21 cellular contexts compared by ENCODE assay signal in the genomic region with DNA sequence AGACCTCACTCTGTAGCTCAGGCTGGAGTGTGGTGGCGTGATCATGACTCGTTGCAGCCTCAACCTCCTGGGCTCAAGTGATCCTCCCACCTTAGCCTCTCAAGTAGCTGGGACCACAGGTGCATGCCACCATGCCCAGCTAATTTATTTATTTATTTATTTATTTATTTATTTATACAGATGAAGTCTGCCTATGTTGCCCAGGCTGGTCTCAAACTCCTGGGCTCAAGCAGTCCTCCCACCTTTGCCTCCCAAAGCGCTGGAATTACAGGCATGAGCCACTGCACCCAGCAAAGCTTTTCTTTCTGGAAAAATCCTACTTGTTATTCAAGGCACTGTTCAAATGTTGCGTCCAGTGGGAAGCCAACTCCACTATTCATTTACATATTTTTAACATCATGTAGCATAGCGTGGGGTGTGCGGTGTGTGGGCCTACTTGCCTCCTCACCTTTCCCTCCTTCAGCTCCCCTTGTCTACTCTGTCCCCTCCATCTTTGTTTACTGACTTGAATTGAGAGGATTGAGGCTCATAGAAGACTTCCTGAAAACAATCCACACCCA. TPM values are rescaled to one million over a fixed set of nuclear protein-coding genes. Genes with fewer than 3 reads are reported as not detected.
DNase-seq lines count a peak whose midpoint lies in the region; ATAC-seq and TF ChIP-seq lines count a peak whose summit lies in the region.
"Had no signal": no experiment of that assay in that cellular context is flagged by ENCODE, and none has a peak within 500 bp of the region (broad histone marks: within the 10 kb centered on the region; RNA-seq: fewer than 3 reads in every experiment).

No MANE protein-coding gene starts in this region.

- H3K4me3 Mint-ChIP-seq in activated CD4-positive, alpha-beta memory T cell treated with anti-CD3 and anti-CD28 coated beads for 36 hours = no peak overlapping the region
- no peak overlapping the region for H3K4me3 Mint-ChIP-seq in activated CD4-positive, alpha-beta memory T cell treated with anti-CD3 and anti-CD28 coated beads, Interleukin-2, amount 10 ng/mL, durations not matched to agents 7 days and 5 days
- H3K4me3 Mint-ChIP-seq in endodermal cell = no peak overlapping the region
- no peak overlapping the region for H3K4me3 Mint-ChIP-seq in stimulated activated naive CD8-positive, alpha-beta T cell treated with anti-CD3 and anti-CD28 coated beads, Interleukin-15, amount 100 ng/mL, for 72 hours

- H3K36me3 ChIP-seq in endodermal cell (ENCODE audit: control insufficient read depth, insufficient read depth, low read length) (no peaks in the 10 kb centered on the region), sigmoid colon (no peaks in the 10 kb centered on the region), vagina (no peaks in the 10 kb centered on the region)
- H3K36me3 ChIP-seq: colonic mucosa, Peyer's patch, prostate gland had no signal

- 89 to 90% methylated on average over 4 to 6 of the region's 6 CpGs for WGBS in endodermal cell (ENCODE audit: insufficient coverage in 1 of 2, insufficient read length in 1 of 2), 2 experiments
- 95 to 96% methylated on average over 6 of the region's 6 CpGs for WGBS in sigmoid colon, 2 donors

- H3K4me1 ChIP-seq in endodermal cell (ENCODE audit: control insufficient read depth, insufficient read depth, low read length) (peaks cover 4% of the 10 kb centered on the region), sigmoid colon (peaks cover 0 to 30% (median 24%) of the 10 kb centered on the region in 4 donors), vagina (peaks cover 41% of the 10 kb centered on the region)

- H3K36me3 Mint-ChIP-seq in activated CD4-positive, alpha-beta memory T cell treated with anti-CD3 and anti-CD28 coated beads for 36 hours = no peaks in the 10 kb centered on the region
- H3K36me3 Mint-ChIP-seq in activated CD4-positive, alpha-beta memory T cell treated with anti-CD3 and anti-CD28 coated beads, Interleukin-2, amount 10 ng/mL, durations not matched to agents 7 days and 5 days (ENCODE audit: low read depth) = no peaks in the 10 kb centered on the region
- no peaks in the 10 kb centered on the region for H3K36me3 Mint-ChIP-seq in endodermal cell (ENCODE audit: low read depth)

- TF ChIP-seq CTCF in endodermal cell (conservative IDR thresholded peaks at IDR 0.05) = no peak
- no peak for TF ChIP-seq CTCF in sigmoid colon (IDR thresholded peaks at IDR 0.05)
- TF ChIP-seq CTCF in vagina (IDR thresholded peaks at IDR 0.05) = no peak

- no peak for TF ChIP-seq EP300 in sigmoid colon (IDR thresholded peaks at IDR 0.05)

- peak; percentile 7 for DNase-seq in activated CD4-positive, alpha-beta memory T cell treated with anti-CD3 and anti-CD28 coated beads for 36 hours
- DNase-seq in activated CD4-positive, alpha-beta memory T cell treated with anti-CD3 and anti-CD28 coated beads, Interleukin-2, amount 10 ng/mL, durations not matched to agents 7 days and 5 days = no peak
- DNase-seq in endodermal cell (peak; percentile 7), sigmoid colon (peak; percentile 58), vagina (ENCODE audit: extremely low spot score in 2 of 2) (peak in 1 of 2 donors; percentile 83), T-helper 2 cell (no peak)
- DNase-seq in stimulated activated naive CD8-positive, alpha-beta T cell treated with anti-CD3 and anti-CD28 coated beads, Interleukin-15, amount 100 ng/mL, for 72 hours = no peak
- DNase-seq: activated CD4-positive, CD25-positive, alpha-beta regulatory T cell treated with anti-CD3 and anti-CD28 coated beads, Interleukin-2, amount 50 U/mL, for 72 hours; activated CD8-positive, alpha-beta memory T cell treated with anti-CD3 and anti-CD28 coated beads for 24 hours; activated T-cell treated with anti-CD3 and anti-CD28 coated beads, Interleukin-2, amount 50 U/mL, for 1 hour; colonic mucosa; DMS79 treated with DMSO at 0.1 percent for 48 hours; H7; NCI-H1092 treated with DMSO at 0.1 percent for 48 hours; NCI-H187 treated with DMSO at 0.1 percent for 48 hours; NCI-H69; stimulated activated CD4-positive, alpha-beta T cell treated with anti-CD3 and anti-CD28 coated beads, Interleukin-1b, Interleukin-23, amount 100 ng/mL, for 48 hours had no signal

- no peak for ATAC-seq in HG03432 (IDR thresholded peaks at IDR 0.05; ENCODE audit: unreplicated experiment)
- no peak for ATAC-seq in stimulated activated naive CD8-positive, alpha-beta T cell treated with anti-CD3 and anti-CD28 coated beads, Interleukin-15, amount 100 ng/mL, for 72 hours

- H3K27ac ChIP-seq in endodermal cell (ENCODE audit: low read depth, low read length) = no peak overlapping the region
- peak overlapping the region in 2 of 4 donors; percentile 36 to 44 for H3K27ac ChIP-seq in sigmoid colon
- peak overlapping the region; percentile 79 for H3K27ac ChIP-seq in vagina

- TF ChIP-seq POLR2A in sigmoid colon (IDR thresholded peaks at IDR 0.05) (no peak), vagina (IDR thresholded peaks at IDR 0.05) (no peak)

- no peak overlapping the region for H3K27ac Mint-ChIP-seq in activated CD4-positive, alpha-beta memory T cell treated with anti-CD3 and anti-CD28 coated beads for 36 hours
- H3K27ac Mint-ChIP-seq in activated CD4-positive, alpha-beta memory T cell treated with anti-CD3 and anti-CD28 coated beads, Interleukin-2, amount 10 ng/mL, durations not matched to agents 7 days and 5 days = no peak overlapping the region
- H3K27ac Mint-ChIP-seq in endodermal cell = no peak overlapping the region
- peak overlapping the region in 1 of 2 donors; percentile 88 for H3K27ac Mint-ChIP-seq in stimulated activated naive CD8-positive, alpha-beta T cell treated with anti-CD3 and anti-CD28 coated beads, Interleukin-15, amount 100 ng/mL, for 72 hours

- peaks cover 14% of the 10 kb centered on the region for H3K27me3 Mint-ChIP-seq in activated CD4-positive, alpha-beta memory T cell treated with anti-CD3 and anti-CD28 coated beads for 36 hours
- H3K27me3 Mint-ChIP-seq in activated CD4-positive, alpha-beta memory T cell treated with anti-CD3 and anti-CD28 coated beads, Interleukin-2, amount 10 ng/mL, durations not matched to agents 7 days and 5 days = peaks cover 42% of the 10 kb centered on the region
- peaks cover 13% of the 10 kb centered on the region for H3K27me3 Mint-ChIP-seq in endodermal cell (ENCODE audit: insufficient read depth)
- peaks cover 35% of the 10 kb centered on the region for H3K27me3 Mint-ChIP-seq in stimulated activated naive CD8-positive, alpha-beta T cell treated with anti-CD3 and anti-CD28 coated beads, Interleukin-15, amount 100 ng/mL, for 72 hours

- peaks cover 7% of the 10 kb centered on the region for H3K27me3 ChIP-seq in endodermal cell (ENCODE audit: control insufficient read depth, insufficient read depth, low read length, poor library complexity, severe bottlenecking)
- no peaks in the 10 kb centered on the region for H3K27me3 ChIP-seq in sigmoid colon
- no peaks in the 10 kb centered on the region for H3K27me3 ChIP-seq in vagina
- H3K27me3 ChIP-seq: colonic mucosa, Peyer's patch had no signal

- CTCF ChIA-PET in activated CD4-positive, alpha-beta memory T cell treated with anti-CD3 and anti-CD28 coated beads for 36 hours (lab: Charles Lee) = interaction anchor here (0.6 to 5.3 kb wide), 13 partner anchors 9 to 695 kb away, joined by 3 to 60 read pairs (median 5); partner anchors contain the start of gene HS1BP3
- CTCF ChIA-PET in activated CD4-positive, alpha-beta memory T cell treated with anti-CD3 and anti-CD28 coated beads, Interleukin-2, amount 10 ng/mL, durations not matched to agents 7 days and 5 days (lab: Charles Lee) = interaction anchor here (0.7 to 4.1 kb wide), 11 partner anchors 13 to 221 kb away, joined by 3 to 48 read pairs (median 3); no protein-coding TSS in a partner anchor

- no peak overlapping the region for H3K9ac ChIP-seq in endodermal cell (ENCODE audit: extremely low read depth, low read length, poor library complexity, severe bottlenecking)

- no peaks in the 10 kb centered on the region for H3K9me3 ChIP-seq in endodermal cell (ENCODE audit: control insufficient read depth, low read length)
- H3K9me3 ChIP-seq in sigmoid colon = no peaks in the 10 kb centered on the region
- H3K9me3 ChIP-seq in vagina = no peaks in the 10 kb centered on the region
- H3K9me3 ChIP-seq: colonic mucosa, Peyer's patch, prostate gland had no signal

- peaks cover 2% of the 10 kb centered on the region for H3K4me1 Mint-ChIP-seq in activated CD4-positive, alpha-beta memory T cell treated with anti-CD3 and anti-CD28 coated beads for 36 hours (ENCODE audit: low read depth)
- peaks cover 3% of the 10 kb centered on the region for H3K4me1 Mint-ChIP-seq in activated CD4-positive, alpha-beta memory T cell treated with anti-CD3 and anti-CD28 coated beads, Interleukin-2, amount 10 ng/mL, durations not matched to agents 7 days and 5 days
- peaks cover 18% of the 10 kb centered on the region for H3K4me1 Mint-ChIP-seq in endodermal cell
- H3K4me1 Mint-ChIP-seq in stimulated activated naive CD8-positive, alpha-beta T cell treated with anti-CD3 and anti-CD28 coated beads, Interleukin-15, amount 100 ng/mL, for 72 hours = peaks cover 5% of the 10 kb centered on the region

- H3K9me3 Mint-ChIP-seq in activated CD4-positive, alpha-beta memory T cell treated with anti-CD3 and anti-CD28 coated beads for 36 hours = no peaks in the 10 kb centered on the region
- no peaks in the 10 kb centered on the region for H3K9me3 Mint-ChIP-seq in activated CD4-positive, alpha-beta memory T cell treated with anti-CD3 and anti-CD28 coated beads, Interleukin-2, amount 10 ng/mL, durations not matched to agents 7 days and 5 days
- H3K9me3 Mint-ChIP-seq in endodermal cell = no peaks in the 10 kb centered on the region
- no peaks in the 10 kb centered on the region for H3K9me3 Mint-ChIP-seq in stimulated activated naive CD8-positive, alpha-beta T cell treated with anti-CD3 and anti-CD28 coated beads, Interleukin-15, amount 100 ng/mL, for 72 hours

- H3K4me3 ChIP-seq in endodermal cell (ENCODE audit: low read length) (no peak overlapping the region), sigmoid colon (no peak overlapping the region), vagina (no peak overlapping the region)
- H3K4me3 ChIP-seq: colonic mucosa, Peyer's patch, prostate gland, skin epidermis had no signal

- intact Hi-C loops in activated CD4-positive, alpha-beta memory T cell treated with anti-CD3 and anti-CD28 coated beads for 36 hours (cut with micrococcal nuclease) = no loop called here
- intact Hi-C loops in sigmoid colon (cut with DNase I) = no loop called here
- intact Hi-C loops in vagina (cut with DNase I) = no loop called here

- POLR2A ChIA-PET in activated CD4-positive, alpha-beta memory T cell treated with anti-CD3 and anti-CD28 coated beads for 36 hours (lab: Charles Lee) = interaction anchor here (0.6 kb wide), 1 partner anchor 10 kb away, joined by 3 read pairs; no protein-coding TSS in a partner anchor
- POLR2A ChIA-PET in activated CD4-positive, alpha-beta memory T cell treated with anti-CD3 and anti-CD28 coated beads, Interleukin-2, amount 10 ng/mL, durations not matched to agents 7 days and 5 days (lab: Charles Lee) = interaction anchor here (1.2 kb wide), 2 partner anchors 8 to 163 kb away, joined by 3 to 6 read pairs; no protein-coding TSS in a partner anchor

RNA-seq across cellular contexts. Expression of gene RHOB, which starts 6.8 kb away (rescaled TPM):
- total RNA-seq in activated CD4-positive, alpha-beta memory T cell treated with anti-CD3 and anti-CD28 coated beads for 36 hours = 10 to 100 TPM; 31.6 to 33.6 TPM
- total RNA-seq in activated CD4-positive, alpha-beta memory T cell treated with anti-CD3 and anti-CD28 coated beads, Interleukin-2, amount 10 ng/mL, durations not matched to agents 7 days and 5 days = 10 to 100 TPM; 14.0 to 14.4 TPM
- total RNA-seq in endodermal cell (10 to 100 TPM; 25.6 to 47.0 TPM), sigmoid colon (1,000 to 10,000 TPM in 2 of 4 donors, 100 to 1,000 TPM in 2; 753 to 1,323 (median 1,092) TPM), vagina (1,771 TPM)
- 148 TPM for polyA plus RNA-seq in endodermal cell (2013, experiment 1 of 2)
- polyA plus RNA-seq in endodermal cell (2013, experiment 2 of 2) = 167 TPM
- 100 to 1,000 TPM in 2 of 3 donors, 10 to 100 TPM in 1; 60.6 to 200 (median 108) TPM for polyA plus RNA-seq in sigmoid colon

Comparison
In these comparisons a context has a peak if more than half of its experiments do, and no peak if none do; other contexts are left out.
1. DNase-seq: peak in activated CD4-positive, alpha-beta memory T cell treated with anti-CD3 and anti-CD28 coated beads for 36 hours (single experiment), endodermal cell (single experiment) and sigmoid colon (single experiment); none in activated CD4-positive, alpha-beta memory T cell treated with anti-CD3 and anti-CD28 coated beads, Interleukin-2, amount 10 ng/mL, durations not matched to agents 7 days and 5 days (single experiment), T-helper 2 cell (0 of 5) and stimulated activated naive CD8-positive, alpha-beta T cell treated with anti-CD3 and anti-CD28 coated beads, Interleukin-15, amount 100 ng/mL, for 72 hours (0 of 2).
2. RNA of gene RHOB, which starts 6.8 kb away (total RNA-seq): 1,771 TPM in vagina (single experiment) and 753 to 1,323 TPM in sigmoid colon; 25.6 to 47.0 TPM in endodermal cell, 31.6 to 33.6 TPM in activated CD4-positive, alpha-beta memory T cell treated with anti-CD3 and anti-CD28 coated beads for 36 hours and 14.0 to 14.4 TPM in activated CD4-positive, alpha-beta memory T cell treated with anti-CD3 and anti-CD28 coated beads, Interleukin-2, amount 10 ng/mL, durations not matched to agents 7 days and 5 days; every median in the first group is over 10 times any median in the second.